ENCODE assay signal across 1 cellular context in genomic region chr13:73059460-73060250, GRCh38.
TF ChIP-seq lines count a peak whose summit lies in the region.

No MANE protein-coding gene starts in this region.

TF ChIP-seq in HEK293, 187 proteins besides CTCF, POLR2A, EP300 and RAD21 (continued from another document):
- TF ChIP-seq, protein P1, sequence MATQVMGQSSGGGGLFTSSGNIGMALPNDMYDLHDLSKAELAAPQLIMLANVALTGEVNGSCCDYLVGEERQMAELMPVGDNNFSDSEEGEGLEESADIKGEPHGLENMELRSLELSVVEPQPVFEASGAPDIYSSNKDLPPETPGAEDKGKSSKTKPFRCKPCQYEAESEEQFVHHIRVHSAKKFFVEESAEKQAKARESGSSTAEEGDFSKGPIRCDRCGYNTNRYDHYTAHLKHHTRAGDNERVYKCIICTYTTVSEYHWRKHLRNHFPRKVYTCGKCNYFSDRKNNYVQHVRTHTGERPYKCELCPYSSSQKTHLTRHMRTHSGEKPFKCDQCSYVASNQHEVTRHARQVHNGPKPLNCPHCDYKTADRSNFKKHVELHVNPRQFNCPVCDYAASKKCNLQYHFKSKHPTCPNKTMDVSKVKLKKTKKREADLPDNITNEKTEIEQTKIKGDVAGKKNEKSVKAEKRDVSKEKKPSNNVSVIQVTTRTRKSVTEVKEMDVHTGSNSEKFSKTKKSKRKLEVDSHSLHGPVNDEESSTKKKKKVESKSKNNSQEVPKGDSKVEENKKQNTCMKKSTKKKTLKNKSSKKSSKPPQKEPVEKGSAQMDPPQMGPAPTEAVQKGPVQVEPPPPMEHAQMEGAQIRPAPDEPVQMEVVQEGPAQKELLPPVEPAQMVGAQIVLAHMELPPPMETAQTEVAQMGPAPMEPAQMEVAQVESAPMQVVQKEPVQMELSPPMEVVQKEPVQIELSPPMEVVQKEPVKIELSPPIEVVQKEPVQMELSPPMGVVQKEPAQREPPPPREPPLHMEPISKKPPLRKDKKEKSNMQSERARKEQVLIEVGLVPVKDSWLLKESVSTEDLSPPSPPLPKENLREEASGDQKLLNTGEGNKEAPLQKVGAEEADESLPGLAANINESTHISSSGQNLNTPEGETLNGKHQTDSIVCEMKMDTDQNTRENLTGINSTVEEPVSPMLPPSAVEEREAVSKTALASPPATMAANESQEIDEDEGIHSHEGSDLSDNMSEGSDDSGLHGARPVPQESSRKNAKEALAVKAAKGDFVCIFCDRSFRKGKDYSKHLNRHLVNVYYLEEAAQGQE (tag by site-specific recombination; IDR thresholded peaks at IDR 0.05) = no peak
- TF ChIP-seq PRDM6 (tag by site-specific recombination; IDR thresholded peaks at IDR 0.05) (no peak), ZNF549 (tag by site-specific recombination; IDR thresholded peaks at IDR 0.05) (no peak), ZNF677 (tag by site-specific recombination; IDR thresholded peaks at IDR 0.05) (no peak), ZNF324 (tag by site-specific recombination; IDR thresholded peaks at IDR 0.05) (no peak), ZNF366 (tag by site-specific recombination; conservative IDR thresholded peaks at IDR 0.05) (no peak), ZNF548 (tag by site-specific recombination; IDR thresholded peaks at IDR 0.05) (no peak), ZNF837 (tag by site-specific recombination; IDR thresholded peaks at IDR 0.05) (no peak)
